9 cellular contexts compared by ENCODE assay signal in genomic region chr9:120874861-120875565, GRCh38. TPM values are rescaled to one million over a fixed set of nuclear protein-coding genes. Genes with fewer than 3 reads are reported as not detected.
DNase-seq lines count a peak whose midpoint lies in the region; FAIRE-seq and TF ChIP-seq lines count a peak whose summit lies in the region.
"Had no signal": no experiment of that assay in that cellular context is flagged by ENCODE, and none has a peak within 500 bp of the region (broad histone marks: within the 10 kb centered on the region; RNA-seq: fewer than 3 reads in every experiment).

No MANE protein-coding gene starts in this region.

- H3K4me1 Mint-ChIP-seq in activated naive CD4-positive, alpha-beta T cell treated with anti-CD3 and anti-CD28 coated beads, Interleukin-2, amount 10 ng/mL, durations not matched to agents 7 days and 5 days = peaks cover 81% of the 10 kb centered on the region

- no peaks in the 10 kb centered on the region for H3K9me2 ChIP-seq in hepatocyte (replicated peaks; ENCODE audit: insufficient read depth)

- H3K4me2 ChIP-seq in hepatocyte = peak overlapping the region; percentile 99

- no peaks in the 10 kb centered on the region for H3K27me3 Mint-ChIP-seq in activated naive CD4-positive, alpha-beta T cell treated with anti-CD3 and anti-CD28 coated beads, Interleukin-2, amount 10 ng/mL, durations not matched to agents 7 days and 5 days

- H2AFZ ChIP-seq in hepatocyte = no peak overlapping the region

- H3K27ac ChIP-seq in hepatocyte (peak overlapping the region; percentile 99), tibial artery (peak overlapping the region; percentile 93 to 99), kidney (ENCODE audit: low read depth in 2 of 2, low read length in 2 of 2) (no peak overlapping the region)

- 72% methylated on average over 6 of the region's 6 CpGs for WGBS in hepatocyte (ENCODE audit: low lambda C conversion rate, missing lambda C conversion rate)

- no peak for DNase-seq in activated naive CD4-positive, alpha-beta T cell treated with anti-CD3 and anti-CD28 coated beads, Interleukin-2, amount 10 ng/mL, durations not matched to agents 7 days and 5 days
- no peak for DNase-seq in activated naive CD4-positive, alpha-beta T cell treated with anti-CD3 and anti-CD28 coated beads, Interleukin-2, amount 50 U/mL, for 16 hours
- DNase-seq in hepatocyte (ENCODE audit: low spot score) = no peak
- DNase-seq in tibial artery = no peak
- DNase-seq in kidney = no peak
- no peak for DNase-seq in stimulated activated CD8-positive, alpha-beta memory T cell treated with anti-CD3 and anti-CD28 coated beads, Interleukin-4, amount 100 ng/mL, for 48 hours
- DNase-seq in GM19239 (ENCODE audit: insufficient read length, low spot score) = no peak
- DNase-seq: activated CD4-positive, alpha-beta T cell treated with anti-CD3 and anti-CD28 coated beads, Interleukin-2, amount 50 U/mL, for 4 hours had no signal

- H3K36me3 ChIP-seq in hepatocyte (replicated peaks; ENCODE audit: insufficient read depth, low read depth) = no peaks in the 10 kb centered on the region
- H3K36me3 ChIP-seq in tibial artery = peaks cover 7 to 34% (median 18%) of the 10 kb centered on the region in 3 donors
- H3K36me3 ChIP-seq in kidney (ENCODE audit: control insufficient read depth in 1 of 2, insufficient read depth in 2 of 2, low read length in 2 of 2) = no peaks in the 10 kb centered on the region

- H3K27me3 ChIP-seq in hepatocyte = no peaks in the 10 kb centered on the region
- H3K27me3 ChIP-seq in tibial artery = no peaks in the 10 kb centered on the region

- H3K9me3 ChIP-seq in hepatocyte (ENCODE audit: low read depth) (no peaks in the 10 kb centered on the region), tibial artery (no peaks in the 10 kb centered on the region), kidney (ENCODE audit: control insufficient read depth in 1 of 2, low read length in 2 of 2) (no peaks in the 10 kb centered on the region)

- H3K4me1 ChIP-seq in hepatocyte (ENCODE audit: insufficient read depth) (peaks cover 50% of the 10 kb centered on the region), tibial artery (peaks cover 0 to 17% (median 6%) of the 10 kb centered on the region in 4 donors), kidney (ENCODE audit: control insufficient read depth in 1 of 2, insufficient read depth in 1 of 2, low read depth in 1 of 2, low read length in 2 of 2) (peaks cover 0 to 4% of the 10 kb centered on the region in 2 donors)

- CTCF ChIA-PET in activated naive CD4-positive, alpha-beta T cell treated with anti-CD3 and anti-CD28 coated beads, Interleukin-2, amount 10 ng/mL, durations not matched to agents 7 days and 5 days (lab: Charles Lee) = interaction anchor here (1.5 to 11.3 kb wide), 3 partner anchors 22 to 62 kb away, joined by 3 to 83 read pairs (median 6); no protein-coding TSS in a partner anchor

- no peaks in the 10 kb centered on the region for H3K79me2 ChIP-seq in hepatocyte

- H3K4me3 ChIP-seq in WI38 (ENCODE audit: low read depth, low read length) = peak overlapping the region; percentile 65
- H3K4me3 ChIP-seq in hepatocyte = no peak overlapping the region
- H3K4me3 ChIP-seq in tibial artery = peak overlapping the region in 1 of 2 donors; percentile 64
- no peak overlapping the region for H3K4me3 ChIP-seq in kidney (ENCODE audit: low read length in 2 of 2)

- no peaks in the 10 kb centered on the region for H3K9me3 Mint-ChIP-seq in activated naive CD4-positive, alpha-beta T cell treated with anti-CD3 and anti-CD28 coated beads, Interleukin-2, amount 10 ng/mL, durations not matched to agents 7 days and 5 days

- H3K36me3 Mint-ChIP-seq in activated naive CD4-positive, alpha-beta T cell treated with anti-CD3 and anti-CD28 coated beads, Interleukin-2, amount 10 ng/mL, durations not matched to agents 7 days and 5 days = peaks cover 66% of the 10 kb centered on the region

- H3K9ac ChIP-seq in kidney (ENCODE audit: low read length in 2 of 2) = no peak overlapping the region

- intact Hi-C loops in tibial artery (cut with DNase I; ENCODE audit: low total_unique reads) = loop anchor here (5.0 kb wide), 1 partner anchor 62 kb away; no protein-coding TSS in a partner anchor
- intact Hi-C loops in kidney (cut with DNase I) = no loop called here

- peak overlapping the region; percentile 80 for H3K4me3 Mint-ChIP-seq in activated naive CD4-positive, alpha-beta T cell treated with anti-CD3 and anti-CD28 coated beads, Interleukin-2, amount 10 ng/mL, durations not matched to agents 7 days and 5 days

- H3K27ac Mint-ChIP-seq in activated naive CD4-positive, alpha-beta T cell treated with anti-CD3 and anti-CD28 coated beads, Interleukin-2, amount 10 ng/mL, durations not matched to agents 7 days and 5 days = peak overlapping the region; percentile 95

- no peaks in the 10 kb centered on the region for H4K20me1 ChIP-seq in hepatocyte (ENCODE audit: insufficient read depth, poor library complexity, severe bottlenecking)

- TF ChIP-seq CTCF in WI38 (IDR thresholded peaks at IDR 0.05; ENCODE audit: low read depth, low read length) (no peak), hepatocyte (IDR thresholded peaks at IDR 0.05; ENCODE audit: poor library complexity) (no peak), tibial artery (IDR thresholded peaks at IDR 0.05) (no peak), kidney (IDR thresholded peaks at IDR 0.05; ENCODE audit: borderline replicate concordance, extremely low read depth, insufficient read depth) (no peak)

- FAIRE-seq in kidney (lab: Jason Lieb, UNC) (no peak), GM19239 (lab: Jason Lieb, UNC) (no peak)

RNA-seq across cellular contexts. Expression of gene PHF19, which starts 2.0 kb away (rescaled TPM):
- 33.7 and 34.8 TPM in 2 replicates for total RNA-seq in hepatocyte
- polyA plus RNA-seq in hepatocyte = 25.4 and 30.9 TPM in 2 replicates
- 17.4 TPM for total RNA-seq in kidney
- 6.9 TPM for polyA plus RNA-seq in kidney (ENCODE audit: insufficient read depth, low read depth, low replicate concordance)

RNA-seq across cellular contexts. Expression of gene PSMD5, which starts 32.3 kb away (rescaled TPM):
- 13.3 and 14.7 TPM in 2 replicates for total RNA-seq in hepatocyte
- 10.4 and 12.1 TPM in 2 replicates for polyA plus RNA-seq in hepatocyte
- 38.3 TPM for total RNA-seq in kidney
- polyA plus RNA-seq in kidney (ENCODE audit: insufficient read depth, low read depth, low replicate concordance) = 17.1 TPM

RNA-seq across cellular contexts. Expression of gene TRAF1, which starts 51.6 kb away (rescaled TPM):
- total RNA-seq in hepatocyte (4.0 and 5.4 TPM in 2 replicates), kidney (10.9 TPM)
- polyA plus RNA-seq in hepatocyte (2.2 and 3.3 TPM in 2 replicates), kidney (ENCODE audit: insufficient read depth, low read depth, low replicate concordance) (3.1 TPM)

Comparison
In these comparisons a context has a peak if more than half of its experiments do, and no peak if none do; other contexts are left out.
1. H3K27ac ChIP-seq: peak in hepatocyte (single experiment) and tibial artery (2 of 2); none in kidney (0 of 2).